Comparison of ENCODE assay signal across 10 cellular contexts in genomic region chr6:141105481-141105880, GRCh38.
A peak's percentile ranks its signal among the peaks of the same experiment; 100 is the strongest.
DNase-seq lines count a peak whose midpoint lies in the region; TF ChIP-seq lines count a peak whose summit lies in the region.
"Had no signal": no experiment of that assay in that cellular context is flagged by ENCODE, and none has a peak within 500 bp of the region (broad histone marks: within the 10 kb centered on the region; RNA-seq: fewer than 3 reads in every experiment).

No MANE protein-coding gene starts in this region.

- POLR2A ChIA-PET in Caco-2 (lab: Charles Lee): no interaction called here

- H3K4me3 ChIP-seq in epithelial cell of esophagus (ENCODE audit: low read length) (no peak overlapping the region), esophagus muscularis mucosa (no peak overlapping the region), Caco-2 (ENCODE audit: low read depth, low read length) (no peak overlapping the region)

- no peaks in the 10 kb centered on the region for H3K27me3 ChIP-seq in esophagus muscularis mucosa
- no peaks in the 10 kb centered on the region for H3K27me3 ChIP-seq in Caco-2 (replicated peaks; ENCODE audit: control insufficient read depth, insufficient read depth, low read length)

- H3K9me3 Mint-ChIP-seq in nephron progenitor cell (peaks cover 7% of the 10 kb centered on the region), Caco-2 (ENCODE audit: unreplicated experiment) (no peaks in the 10 kb centered on the region)

- DNase-seq in EL (peak; percentile 58), NCI-H345 treated with DMSO at 0.1 percent for 48 hours (lab: John Stamatoyannopoulos, UW; ENCODE audit: unreplicated experiment) (peak; percentile 33), epithelial cell of esophagus (ENCODE audit: low read depth) (peak; percentile 11), nephron progenitor cell (peak; percentile 21), UCSD-AML1 (lab: John Stamatoyannopoulos, UW; ENCODE audit: unreplicated experiment) (no peak), esophagus muscularis mucosa (ENCODE audit: extremely low spot score) (no peak), Caco-2 (no peak)
- no peak for DNase-seq in stimulated activated CD4-positive, alpha-beta T cell treated with anti-CD3 and anti-CD28 coated beads, Interleukin-15, amount 100 ng/mL, for 24 hours
- DNase-seq: Calu3, midbrain had no signal

- H3K36me3 ChIP-seq in esophagus muscularis mucosa (no peaks in the 10 kb centered on the region), Caco-2 (ENCODE audit: control insufficient read depth, insufficient read depth, low read length) (no peaks in the 10 kb centered on the region)

- H3K4me1 Mint-ChIP-seq in nephron progenitor cell (peaks cover 14% of the 10 kb centered on the region), Caco-2 (ENCODE audit: low read depth, unreplicated experiment) (no peaks in the 10 kb centered on the region)

- H3K4me3 Mint-ChIP-seq in nephron progenitor cell (no peak overlapping the region), Caco-2 (ENCODE audit: unreplicated experiment) (no peak overlapping the region)

- TF ChIP-seq CTCF in epithelial cell of esophagus (IDR thresholded peaks at IDR 0.05; ENCODE audit: insufficient read depth, low read depth, low read length, missing control alignments) (no peak), nephron progenitor cell (IDR thresholded peaks at IDR 0.05) (no peak), esophagus muscularis mucosa (IDR thresholded peaks at IDR 0.05) (no peak), Caco-2 (IDR thresholded peaks at IDR 0.05; ENCODE audit: insufficient read depth in 1 of 2, low read depth in 1 of 2, low read length in 1 of 2, severe bottlenecking in 1 of 2, unreplicated experiment in 1 of 2) (no peak)

- BruUV-seq in Caco-2 (replicated peaks; lab: Mats Ljungman, UMichigan): no TSS peak

- H3K27me3 Mint-ChIP-seq in nephron progenitor cell (ENCODE audit: low read depth, poor library complexity): no peaks in the 10 kb centered on the region
- no peaks in the 10 kb centered on the region for H3K27me3 Mint-ChIP-seq in Caco-2 (ENCODE audit: insufficient read depth, unreplicated experiment)

- H3K36me3 Mint-ChIP-seq in nephron progenitor cell (ENCODE audit: low read depth) (no peaks in the 10 kb centered on the region), Caco-2 (ENCODE audit: insufficient read depth, unreplicated experiment) (no peaks in the 10 kb centered on the region)

- H3K9me3 ChIP-seq in esophagus muscularis mucosa: no peaks in the 10 kb centered on the region
- H3K9me3 ChIP-seq in Caco-2: no peaks in the 10 kb centered on the region

- no peak overlapping the region for H3K27ac ChIP-seq in esophagus muscularis mucosa (replicated peaks in 1 of 4)

- TF ChIP-seq EP300 in esophagus muscularis mucosa (IDR thresholded peaks at IDR 0.05): no peak

- peak overlapping the region; percentile 92 for H3K27ac Mint-ChIP-seq in nephron progenitor cell
- H3K27ac Mint-ChIP-seq in Caco-2 (ENCODE audit: unreplicated experiment): no peak overlapping the region

- intact Hi-C loops in esophagus muscularis mucosa (cut with DNase I): no loop called here
- intact Hi-C loops in Caco-2 (cut with micrococcal nuclease; ENCODE audit: unreplicated experiment): no loop called here

- H3K4me1 ChIP-seq in esophagus muscularis mucosa (no peaks in the 10 kb centered on the region), Caco-2 (no peaks in the 10 kb centered on the region)

- CTCF ChIA-PET in Caco-2 (lab: Charles Lee): no interaction called here

- TF ChIP-seq POLR2A in esophagus muscularis mucosa (IDR thresholded peaks at IDR 0.05; ENCODE audit: low read depth): no peak

Comparison
In these comparisons a context has a peak if more than half of its experiments do, and no peak if none do; other contexts are left out.
1. DNase-seq: peak in EL (single experiment), NCI-H345 treated with DMSO at 0.1 percent for 48 hours (single experiment), epithelial cell of esophagus (single experiment) and nephron progenitor cell (single experiment); none in UCSD-AML1 (single experiment), stimulated activated CD4-positive, alpha-beta T cell treated with anti-CD3 and anti-CD28 coated beads, Interleukin-15, amount 100 ng/mL, for 24 hours (single experiment), esophagus muscularis mucosa (single experiment) and Caco-2 (0 of 2).